29 cellular contexts compared by ENCODE assay signal in the genomic region with DNA sequence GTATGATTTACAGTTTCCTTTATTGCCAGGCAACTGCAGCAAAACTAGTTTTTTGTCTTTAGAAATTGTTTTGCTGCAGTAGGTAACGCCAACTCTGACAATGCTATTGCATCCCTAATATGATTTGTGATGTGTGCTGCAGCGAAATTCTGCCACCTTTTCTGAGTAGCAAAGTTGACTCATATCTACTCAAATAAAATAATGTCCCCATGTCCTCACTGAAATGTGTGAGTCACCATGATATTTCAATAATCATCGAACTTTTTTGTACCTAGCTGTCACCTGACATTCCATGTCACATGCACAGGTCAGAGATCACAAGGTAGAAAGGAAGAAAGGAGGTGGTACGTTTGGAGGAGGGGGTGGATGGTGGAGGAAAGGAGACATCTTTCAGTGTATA.
"Had no signal": no experiment of that assay in that cellular context is flagged by ENCODE, and none has a peak within 500 bp of the region (broad histone marks: within the 10 kb centered on the region; RNA-seq: fewer than 3 reads in every experiment).

No MANE protein-coding gene starts in this region.

- H3K4me1 Mint-ChIP-seq: activated naive CD4-positive, alpha-beta T cell treated with anti-CD3 and anti-CD28 coated beads, Interleukin-2, amount 50 U/mL, for 24 hours had no signal

- DNase-seq: activated CD4-positive, alpha-beta T cell treated with anti-CD3 and anti-CD28 coated beads for 48 hours; activated CD4-positive, alpha-beta T cell treated with anti-CD3 and anti-CD28 coated beads, Interleukin-2, amount 50 U/mL, for 4 hours; activated CD4-positive, CD25-positive, alpha-beta regulatory T cell treated with anti-CD3 and anti-CD28 coated beads, Interleukin-2, amount 50 U/mL, for 72 hours; activated CD8-positive, alpha-beta memory T cell treated with anti-CD3 and anti-CD28 coated beads, Interleukin-2, amount 50 U/mL, for 48 hours; activated CD8-positive, alpha-beta T cell treated with anti-CD3 and anti-CD28 coated beads, Interleukin-2, amount 10 ng/mL, durations not matched to agents 7 days and 5 days; activated effector memory CD4-positive, alpha-beta T cell treated with Interleukin-2 at 50 U/mL for 16 hours; activated naive CD4-positive, alpha-beta T cell; activated T-cell treated with anti-CD3 and anti-CD28 coated beads, Interleukin-2, amount 50 U/mL, for 24 hours; Karpas-422; MM.1S; NCI-H1105; NCI-H1436; NCI-H1694 treated with DMSO at 0.1 percent for 48 hours; NCI-H2029 treated with DMSO at 0.1 percent for 48 hours; NCI-H510A treated with DMSO at 0.1 percent for 48 hours; NCI-H69; NK-92 treated with Interleukin-12 subunit alpha and Interleukin-12 subunit beta, amount 100 ng/mL, for 24 hours; OCI-M1; Peyer's patch; SHP77; SW 1271 had no signal

- ATAC-seq: activated CD8-positive, alpha-beta T cell treated with anti-CD3 and anti-CD28 coated beads, Interleukin-2, amount 10 ng/mL, durations not matched to agents 7 days and 5 days; K562; SK-N-SH treated with all-trans-retinoic acid at 6 μM for 48 hours had no signal

- H3K4me1 ChIP-seq: ascending aorta, Peyer's patch, SJSA1 had no signal

- H3K36me3 ChIP-seq: ascending aorta, Peyer's patch, SJSA1 had no signal

- H3K27ac Mint-ChIP-seq: activated CD8-positive, alpha-beta T cell treated with anti-CD3 and anti-CD28 coated beads, Interleukin-2, amount 10 ng/mL, durations not matched to agents 7 days and 5 days; activated naive CD4-positive, alpha-beta T cell treated with anti-CD3 and anti-CD28 coated beads, Interleukin-2, amount 50 U/mL, for 24 hours; activated T-cell treated with anti-CD3 and anti-CD28 coated beads, Interleukin-2, amount 50 U/mL, for 24 hours; activated T-helper 1 cell treated with anti-CD3 and anti-CD28 coated beads, Interleukin-12 subunit alpha, Interleukin-12 subunit beta, Interleukin-2, Interleukin-4 antibody, amounts not matched to agents 30 ng/mL and 10 ng/mL and 1 ng/mL, durations not matched to agents 14 hours and 24 hours and 36 hours; T-helper 1 cell treated with Interleukin-12 subunit alpha and Interleukin-12 subunit beta and Interleukin-4 antibody, amounts not matched to agents 30 μg/mL and 1 μg/mL, for 36 hours had no signal

- H3K9me3 ChIP-seq: ascending aorta, Peyer's patch, SJSA1 had no signal

- H3K9me3 Mint-ChIP-seq: activated naive CD4-positive, alpha-beta T cell treated with anti-CD3 and anti-CD28 coated beads, Interleukin-2, amount 50 U/mL, for 24 hours; activated T-helper 1 cell treated with anti-CD3 and anti-CD28 coated beads, Interleukin-12 subunit alpha, Interleukin-12 subunit beta, Interleukin-2, Interleukin-4 antibody, amounts not matched to agents 30 ng/mL and 10 ng/mL and 1 ng/mL, durations not matched to agents 14 hours and 24 hours and 36 hours; brain; T-helper 1 cell treated with Interleukin-12 subunit alpha and Interleukin-12 subunit beta and Interleukin-4 antibody, amounts not matched to agents 30 μg/mL and 1 μg/mL, for 36 hours had no signal

- H3K4me3 Mint-ChIP-seq: activated CD8-positive, alpha-beta T cell treated with anti-CD3 and anti-CD28 coated beads, Interleukin-2, amount 10 ng/mL, durations not matched to agents 7 days and 5 days; activated naive CD4-positive, alpha-beta T cell treated with anti-CD3 and anti-CD28 coated beads, Interleukin-2, amount 50 U/mL, for 24 hours; activated T-cell treated with anti-CD3 and anti-CD28 coated beads, Interleukin-2, amount 50 U/mL, for 24 hours; activated T-helper 1 cell treated with anti-CD3 and anti-CD28 coated beads, Interleukin-12 subunit alpha, Interleukin-12 subunit beta, Interleukin-2, Interleukin-4 antibody, amounts not matched to agents 30 ng/mL and 10 ng/mL and 1 ng/mL, durations not matched to agents 14 hours and 24 hours and 36 hours; brain; T-helper 1 cell treated with Interleukin-12 subunit alpha and Interleukin-12 subunit beta and Interleukin-4 antibody, amounts not matched to agents 30 μg/mL and 1 μg/mL, for 36 hours had no signal

- H3K27me3 ChIP-seq: ascending aorta, Peyer's patch, SJSA1 had no signal

- H3K27ac ChIP-seq: ascending aorta, Peyer's patch, SJSA1 had no signal

- H3K36me3 Mint-ChIP-seq: activated naive CD4-positive, alpha-beta T cell treated with anti-CD3 and anti-CD28 coated beads, Interleukin-2, amount 50 U/mL, for 24 hours; brain had no signal

- H3K4me3 ChIP-seq: ascending aorta, K562, Peyer's patch, SJSA1 had no signal

- FAIRE-seq: K562 had no signal
